13 cellular contexts compared by ENCODE assay signal in genomic region chr5:10725636-10726035, GRCh38. TPM values are rescaled to one million over a fixed set of nuclear protein-coding genes. Genes with fewer than 3 reads are reported as not detected.
A peak's percentile ranks its signal among the peaks of the same experiment; 100 is the strongest.
DNase-seq lines count a peak whose midpoint lies in the region; ATAC-seq and TF ChIP-seq lines count a peak whose summit lies in the region.
"Had no signal": no experiment of that assay in that cellular context is flagged by ENCODE, and none has a peak within 500 bp of the region (broad histone marks: within the 10 kb centered on the region; RNA-seq: fewer than 3 reads in every experiment).

No MANE protein-coding gene starts in this region.

- H3K36me3 Mint-ChIP-seq in osteocyte (ENCODE audit: unreplicated experiment) = peaks cover 25% of the 10 kb centered on the region

- H3K27ac ChIP-seq in cardiac muscle cell (peak overlapping the region; percentile 81), uterus (peak overlapping the region; percentile 77 to 88)

- intact Hi-C loops in left cardiac atrium (cut with DNase I) = no loop called here
- intact Hi-C loops in uterus (cut with DNase I; ENCODE audit: low total_unique reads) = no loop called here

- no peak for TF ChIP-seq POLR2A in uterus (IDR thresholded peaks at IDR 0.05)

- no peaks in the 10 kb centered on the region for H3K27me3 Mint-ChIP-seq in osteocyte (ENCODE audit: unreplicated experiment)
- H3K27me3 Mint-ChIP-seq: activated T-helper 17 cell treated with anti-CD3 and anti-CD28 coated beads, Interleukin-2, amount 50 U/mL, for 72 hours had no signal

- no peak overlapping the region for H3K4me3 Mint-ChIP-seq in osteocyte (ENCODE audit: unreplicated experiment)
- H3K4me3 Mint-ChIP-seq: activated T-helper 17 cell treated with anti-CD3 and anti-CD28 coated beads, Interleukin-2, amount 50 U/mL, for 72 hours; H9 had no signal

- H3K36me3 ChIP-seq in cardiac muscle cell (no peaks in the 10 kb centered on the region), uterus (no peaks in the 10 kb centered on the region)

- H3K4me1 Mint-ChIP-seq in osteocyte (ENCODE audit: unreplicated experiment) = peaks cover 18% of the 10 kb centered on the region

- TF ChIP-seq CTCF in cardiac muscle cell (IDR thresholded peaks at IDR 0.05; ENCODE audit: low read depth, low read length) (no peak), osteocyte (IDR thresholded peaks at IDR 0.05) (no peak), uterus (IDR thresholded peaks at IDR 0.05) (no peak)

- H3K4me3 ChIP-seq in cardiac muscle cell (no peak overlapping the region), uterus (no peak overlapping the region)

- H3K9me3 ChIP-seq in cardiac muscle cell (ENCODE audit: low read depth) (no peaks in the 10 kb centered on the region), uterus (no peaks in the 10 kb centered on the region)

- H3K4me1 ChIP-seq in cardiac muscle cell (ENCODE audit: low read depth) (peaks cover 15% of the 10 kb centered on the region), uterus (no peaks in the 10 kb centered on the region)

- H3K27ac Mint-ChIP-seq in osteocyte (ENCODE audit: unreplicated experiment) = peak overlapping the region; percentile 70

- no peaks in the 10 kb centered on the region for H3K27me3 ChIP-seq in cardiac muscle cell
- no peaks in the 10 kb centered on the region for H3K27me3 ChIP-seq in uterus

- ATAC-seq in left cardiac atrium (no peak), HG02759 (IDR thresholded peaks at IDR 0.05; ENCODE audit: unreplicated experiment) (no peak)
- ATAC-seq: activated T-helper 17 cell treated with anti-CD3 and anti-CD28 coated beads, Interleukin-2, amount 50 U/mL, for 72 hours had no signal

- no peaks in the 10 kb centered on the region for H3K9me3 Mint-ChIP-seq in osteocyte (ENCODE audit: unreplicated experiment)
- H3K9me3 Mint-ChIP-seq: activated T-helper 17 cell treated with anti-CD3 and anti-CD28 coated beads, Interleukin-2, amount 50 U/mL, for 72 hours; H9 had no signal

- no peak for DNase-seq in cardiac muscle cell (ENCODE audit: low read depth in 1 of 2, low spot score in 1 of 2)
- no peak for DNase-seq in left cardiac atrium
- peak; percentile 23 for DNase-seq in dermis blood vessel endothelial cell
- no peak for DNase-seq in osteocyte (ENCODE audit: extremely low spot score, unreplicated experiment)
- no peak for DNase-seq in uterus
- DNase-seq in SHP77 treated with DMSO at 0.1 percent for 48 hours (lab: John Stamatoyannopoulos, UW) = no peak
- no peak for DNase-seq in cortex of kidney (lab: John Stamatoyannopoulos, UW)
- DNase-seq: activated CD4-positive, alpha-beta T cell treated with anti-CD3 and anti-CD28 coated beads for 4 hours; cerebellar nuclear complex; H9; stimulated activated CD4-positive, alpha-beta T cell treated with anti-CD3 and anti-CD28 coated beads, Interleukin-4, amount 100 ng/mL, for 4 hours had no signal

RNA-seq across cellular contexts. Expression of gene DAP, which starts 35.4 kb away (rescaled TPM):
- 28.9 and 30.0 TPM in 2 replicates for total RNA-seq in cardiac muscle cell
- 91.6 and 105 TPM in 2 replicates for polyA plus RNA-seq in cardiac muscle cell
- 10 to 100 TPM; 44.6 to 66.9 TPM for total RNA-seq in left cardiac atrium
- total RNA-seq in dermis blood vessel endothelial cell = 36.2 and 89.6 TPM in 2 replicates
- 168 and 173 TPM in 2 replicates for total RNA-seq in osteocyte
- 10 to 100 TPM; 38.2 to 83.9 (median 50.0) TPM for total RNA-seq in uterus
